In genomic region chr11:65859812-65860277, GRCh38 we compare ENCODE assay signal across 7 cellular contexts. TPM values are rescaled to one million over a fixed set of nuclear protein-coding genes. Genes with fewer than 3 reads are reported as not detected.
A peak's percentile ranks its signal among the peaks of the same experiment; 100 is the strongest.
DNase-seq lines count a peak whose midpoint lies in the region; ATAC-seq and TF ChIP-seq lines count a peak whose summit lies in the region.

No MANE protein-coding gene starts in this region.

- CTCF ChIA-PET in PC-3 (lab: Charles Lee) = interaction anchor here (0.6 to 2.6 kb wide), 13 partner anchors 8 to 244 kb away, joined by 3 to 26 read pairs (median 4); partner anchors contain the start of genes CCDC85B, FIBP and PCNX3

- H2AFZ ChIP-seq in GM23338 (no peak overlapping the region), PC-3 (ENCODE audit: low read length) (peak overlapping the region; percentile 93), neuron (ENCODE audit: low read depth, low read length) (no peak overlapping the region)

- H3K4me3 ChIP-seq in GM23338 = peak overlapping the region; percentile 95
- peak overlapping the region; percentile 79 for H3K4me3 ChIP-seq in PC-3 (ENCODE audit: low read length)
- H3K4me3 ChIP-seq in effector memory CD4-positive, alpha-beta T cell (ENCODE audit: insufficient read depth, low read depth, low read length, poor library complexity, severe bottlenecking) = peak overlapping the region; percentile 96
- peak overlapping the region; percentile 92 for H3K4me3 ChIP-seq in neuron (ENCODE audit: low read length)

- peaks cover 25% of the 10 kb centered on the region for H4K20me1 ChIP-seq in GM23338 (replicated peaks; ENCODE audit: insufficient read depth)
- peaks cover 27% of the 10 kb centered on the region for H4K20me1 ChIP-seq in PC-3 (ENCODE audit: low read length)

- intact Hi-C loops in PC-3 (cut with micrococcal nuclease) = loop anchor here (1.0 to 2.0 kb wide), 3 partner anchors 29 to 245 kb away; partner anchors contain the start of genes FIBP, KAT5 and PCNX3

- H3K4me3 Mint-ChIP-seq in GM23338 = peak overlapping the region; percentile 91

- no TSS peak for BruUV-seq in PC-3 (replicated peaks; lab: Mats Ljungman, UMichigan)

- H3K4me2 ChIP-seq in GM23338 (peak overlapping the region; percentile 99), PC-3 (ENCODE audit: low read length) (peak overlapping the region; percentile 98)

- peak overlapping the region; percentile 90; the same call in 1 of the 2 replicates for H3K9ac ChIP-seq in PC-3 (ENCODE audit: low read length)

- H3F3A ChIP-seq in GM23338 (replicated peaks; ENCODE audit: low read depth) (peaks cover 43% of the 10 kb centered on the region), PC-3 (ENCODE audit: low read length, unreplicated experiment) (peaks cover 11% of the 10 kb centered on the region)

- H3K27me3 Mint-ChIP-seq in GM23338 (ENCODE audit: insufficient read depth, low read depth, poor library complexity) = peaks cover 34% of the 10 kb centered on the region

- H3K79me2 ChIP-seq in GM23338 (replicated peaks; ENCODE audit: insufficient read depth) (peaks cover 37% of the 10 kb centered on the region), PC-3 (ENCODE audit: low read length) (peaks cover 57% of the 10 kb centered on the region)

- peaks cover 52% of the 10 kb centered on the region for H3K36me3 Mint-ChIP-seq in GM23338 (ENCODE audit: low read depth)

- DNase-seq in GM23338 (ENCODE audit: low spot score) = no peak
- DNase-seq in PC-3 = no peak
- no peak for DNase-seq in effector memory CD4-positive, alpha-beta T cell
- DNase-seq in HuH-7 (ENCODE audit: low spot score) = no peak
- DNase-seq in cerebellar nuclear complex (lab: John Stamatoyannopoulos, UW) = no peak

- peaks cover 16% of the 10 kb centered on the region for H3K36me3 ChIP-seq in GM23338 (ENCODE audit: insufficient read depth)
- H3K36me3 ChIP-seq in PC-3 (ENCODE audit: low read depth, low read length) = peaks cover 31% of the 10 kb centered on the region
- H3K36me3 ChIP-seq in effector memory CD4-positive, alpha-beta T cell (ENCODE audit: control insufficient read depth, insufficient read depth, low read length) = peaks cover 42% of the 10 kb centered on the region
- H3K36me3 ChIP-seq in neuron (ENCODE audit: insufficient read depth, low read length) = peaks cover 54% of the 10 kb centered on the region

- H3K4me1 ChIP-seq in GM23338 (ENCODE audit: insufficient read depth) (peaks cover 11% of the 10 kb centered on the region), PC-3 (ENCODE audit: insufficient read depth, low read length) (peaks cover 36% of the 10 kb centered on the region), neuron (ENCODE audit: insufficient read depth, low read length) (peaks cover 29% of the 10 kb centered on the region)
- H3K4me1 ChIP-seq in effector memory CD4-positive, alpha-beta T cell (ENCODE audit: control insufficient read depth, insufficient read depth, low read length, poor library complexity, severe bottlenecking) = peaks cover 42% of the 10 kb centered on the region

- H3K27ac Mint-ChIP-seq in GM23338 = peak overlapping the region; percentile 97

- TF ChIP-seq CTCF in GM23338 (conservative IDR thresholded peaks at IDR 0.05; ENCODE audit: low read depth in 2 of 2) (no peak), PC-3 (conservative IDR thresholded peaks at IDR 0.05; ENCODE audit: low read depth, low read length) (no peak)

- ATAC-seq in GM23338 = no peak
- ATAC-seq in PC-3 = no peak
- ATAC-seq in HG03025 (IDR thresholded peaks at IDR 0.05; ENCODE audit: low FRiP score, unreplicated experiment) = no peak

- POLR2A ChIA-PET in PC-3 (lab: Charles Lee; ENCODE audit: unreplicated experiment) = interaction anchor here (0.6 to 1.8 kb wide), 9 partner anchors 10 to 442 kb away, joined by 3 to 23 read pairs (median 5); partner anchors contain the start of genes CCDC85B, FIBP, FOSL1 and RNASEH2C

- no peaks in the 10 kb centered on the region for H3K27me3 ChIP-seq in GM23338 (ENCODE audit: insufficient read depth)
- H3K27me3 ChIP-seq in PC-3 (ENCODE audit: low read length) = no peaks in the 10 kb centered on the region
- no peaks in the 10 kb centered on the region for H3K27me3 ChIP-seq in effector memory CD4-positive, alpha-beta T cell (replicated peaks; ENCODE audit: control insufficient read depth, insufficient read depth, low read length, poor library complexity, severe bottlenecking)
- no peaks in the 10 kb centered on the region for H3K27me3 ChIP-seq in neuron (ENCODE audit: insufficient read depth, low read length)

- H3K4me1 Mint-ChIP-seq in GM23338 = peaks cover 25% of the 10 kb centered on the region

- no peaks in the 10 kb centered on the region for H3K9me3 ChIP-seq in PC-3 (ENCODE audit: low read length)
- H3K9me3 ChIP-seq in effector memory CD4-positive, alpha-beta T cell (ENCODE audit: control insufficient read depth, low read length) = no peaks in the 10 kb centered on the region
- H3K9me3 ChIP-seq in neuron (ENCODE audit: low read length) = no peaks in the 10 kb centered on the region

- H3K9me2 ChIP-seq in GM23338 (ENCODE audit: insufficient read depth) (no peaks in the 10 kb centered on the region), PC-3 (replicated peaks; ENCODE audit: low read length) (no peaks in the 10 kb centered on the region)

- H3K27ac ChIP-seq in GM23338 (ENCODE audit: low read depth) (peak overlapping the region; percentile 96), PC-3 (ENCODE audit: low read length) (peak overlapping the region; percentile 74)
- peak overlapping the region; percentile 86 for H3K27ac ChIP-seq in effector memory CD4-positive, alpha-beta T cell (ENCODE audit: insufficient read depth, low read length, poor library complexity, severe bottlenecking)

- H3K9me3 Mint-ChIP-seq in GM23338 = peaks cover 4% of the 10 kb centered on the region; the same call in 2 of the 3 replicates

TF ChIP-seq in GM23338, 12 proteins besides CTCF, POLR2A, EP300 and RAD21:
- TF ChIP-seq POLR2AphosphoS5 (IDR thresholded peaks at IDR 0.05; ENCODE audit: low read depth) (no peak), ZNF114 (CRISPR knock-in tag; IDR thresholded peaks at IDR 0.05) (no peak), ZNF331 (CRISPR knock-in tag; IDR thresholded peaks at IDR 0.05; ENCODE audit: low read depth) (no peak), EZH2phosphoT487 (IDR thresholded peaks at IDR 0.05; ENCODE audit: unreplicated experiment) (no peak)
TF ChIP-seq in GM23338: peak in this region for 0.

RNA-seq across cellular contexts. Expression of gene MUS81, which starts 0.4 kb away (rescaled TPM):
- 35.5 and 48.6 TPM in 2 replicates for total RNA-seq in GM23338 (2014; rRNA removed; shearing (Covaris generic))
- polyA plus RNA-seq in GM23338 (2016; fragmentation: Nextera tagmentation; extraction: Ambion mirVana) = 38.5 and 39.1 TPM in 2 replicates
- 82.0 and 94.6 TPM in 2 replicates for total RNA-seq in PC-3 (2014; rRNA removed)

RNA-seq across cellular contexts. Expression of gene CFL1, which starts 1.9 kb away (rescaled TPM):
- total RNA-seq in GM23338 (2014; rRNA removed; shearing (Covaris generic)) = 981 and 1,393 TPM in 2 replicates
- polyA plus RNA-seq in GM23338 (2016; fragmentation: Nextera tagmentation; extraction: Ambion mirVana) = 1,996 and 2,124 TPM in 2 replicates
- total RNA-seq in PC-3 (2014; rRNA removed) = 2,710 and 3,139 TPM in 2 replicates

RNA-seq across cellular contexts. Expression of gene EFEMP2, which starts 12.8 kb away (rescaled TPM):
- 4.5 and 9.4 TPM in 2 replicates for total RNA-seq in GM23338 (2014; rRNA removed; shearing (Covaris generic))
- polyA plus RNA-seq in GM23338 (2016; fragmentation: Nextera tagmentation; extraction: Ambion mirVana) = 7.4 and 8.0 TPM in 2 replicates
- 2.6 and 4.5 TPM in 2 replicates for total RNA-seq in PC-3 (2014; rRNA removed)

RNA-seq across cellular contexts. Expression of gene CTSW, which starts 19.8 kb away (rescaled TPM):
- not detected in 2 replicates for total RNA-seq in GM23338 (2014; rRNA removed; shearing (Covaris generic))
- 0.17 TPM in 1 of 2 replicates, not detected in the other for polyA plus RNA-seq in GM23338 (2016; fragmentation: Nextera tagmentation; extraction: Ambion mirVana)
- total RNA-seq in PC-3 (2014; rRNA removed) = 0.11 TPM in 1 of 2 replicates, not detected in the other

RNA-seq across cellular contexts. Expression of gene SNX32, which starts 26.1 kb away (rescaled TPM):
- 0.49 TPM in 1 of 2 replicates, not detected in the other for total RNA-seq in GM23338 (2014; rRNA removed; shearing (Covaris generic))
- polyA plus RNA-seq in GM23338 (2016; fragmentation: Nextera tagmentation; extraction: Ambion mirVana) = 1.2 and 2.4 TPM in 2 replicates
- total RNA-seq in PC-3 (2014; rRNA removed) = not detected in 2 replicates
